In the genomic region with DNA sequence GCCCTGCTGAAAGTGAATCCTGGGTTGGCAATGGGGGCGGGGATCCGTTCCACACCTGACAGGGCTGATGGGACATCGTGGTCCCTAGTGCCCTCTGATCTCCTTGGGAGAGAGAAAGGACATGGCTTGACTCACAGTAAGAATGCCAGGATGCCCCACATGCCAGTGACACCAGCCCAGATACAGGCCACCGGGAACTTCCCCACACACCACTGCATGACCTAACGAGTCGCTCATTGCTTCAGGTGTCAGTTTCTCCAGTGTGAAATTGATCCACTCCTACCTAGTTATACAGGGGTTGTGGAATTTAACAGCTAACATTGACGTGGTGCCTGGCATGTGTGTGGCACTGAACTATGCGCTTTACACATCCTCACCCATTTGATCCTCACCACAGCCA, we compare ENCODE assay signal across 23 cellular contexts. TPM values are rescaled to one million over a fixed set of nuclear protein-coding genes. Genes with fewer than 3 reads are reported as not detected.
DNase-seq lines count a peak whose midpoint lies in the region; ATAC-seq and TF ChIP-seq lines count a peak whose summit lies in the region.
"Had no signal": no experiment of that assay in that cellular context is flagged by ENCODE, and none has a peak within 500 bp of the region (broad histone marks: within the 10 kb centered on the region; RNA-seq: fewer than 3 reads in every experiment).

No MANE protein-coding gene starts in this region.

- H3K27me3 ChIP-seq in right atrium auricular region (no peaks in the 10 kb centered on the region), H7 (ENCODE audit: control insufficient read depth, insufficient read depth, low read length) (no peaks in the 10 kb centered on the region; the same call in 1 of the 2 replicates), gastrocnemius medialis (peaks cover 0 to 3% (median 0%) of the 10 kb centered on the region in 3 donors), smooth muscle cell (ENCODE audit: low read depth) (peaks cover 6% of the 10 kb centered on the region)

- no peak overlapping the region for H2AFZ ChIP-seq in smooth muscle cell (ENCODE audit: low read depth)
- H2AFZ ChIP-seq: GM23338 had no signal

- no peaks in the 10 kb centered on the region for H4K20me1 ChIP-seq in smooth muscle cell (ENCODE audit: low read depth)

- peak; percentile 3 for DNase-seq in Right ventricle myocardium inferior (ENCODE audit: missing footprints)
- DNase-seq in right atrium auricular region (ENCODE audit: low spot score): no peak
- peak; percentile 18 for DNase-seq in H7
- DNase-seq in kidney tubule cell (ENCODE audit: low spot score): peak; percentile 32
- no peak for DNase-seq in gastrocnemius medialis
- no peak for DNase-seq in smooth muscle cell (lab: John Stamatoyannopoulos, UW; ENCODE audit: unreplicated experiment)
- no peak for DNase-seq in MV-4-11 (lab: John Stamatoyannopoulos, UW)
- DNase-seq: AML-193; CD4-positive, alpha-beta T cell; DMS53; DND-41; EL; HFFc6 had no signal

- in situ Hi-C loops in gastrocnemius medialis (cut with MboI; ENCODE audit: low sequenced_read_pairs in 4 of 4): no loop called here

- no peak for ATAC-seq in Right ventricle myocardium inferior
- ATAC-seq in gastrocnemius medialis: peak; percentile 40 to 42
- no peak for ATAC-seq in GM19035 (IDR thresholded peaks at IDR 0.05; ENCODE audit: unreplicated experiment)
- ATAC-seq: GM23338, HCT116 had no signal

- H3K9ac ChIP-seq in smooth muscle cell (ENCODE audit: low read depth): no peak overlapping the region

- H3K4me2 ChIP-seq in smooth muscle cell: no peak overlapping the region
- H3K4me2 ChIP-seq: A549, GM23338 had no signal

- H3K79me2 ChIP-seq in smooth muscle cell (ENCODE audit: low read depth): no peaks in the 10 kb centered on the region

- no peak for TF ChIP-seq CTCF in right atrium auricular region (IDR thresholded peaks at IDR 0.05)
- TF ChIP-seq CTCF in gastrocnemius medialis (IDR thresholded peaks at IDR 0.05 in 4 of 5, conservative IDR thresholded peaks at IDR 0.05 in 1 of 5): no peak
- TF ChIP-seq CTCF in smooth muscle cell (IDR thresholded peaks at IDR 0.05; ENCODE audit: borderline replicate concordance, insufficient read depth, poor library complexity, severe bottlenecking): no peak

- WGBS in smooth muscle cell (ENCODE audit: low lambda C conversion rate): 84% methylated on average over 8 of the region's 8 CpGs

- H3K9me3 ChIP-seq in right atrium auricular region: no peaks in the 10 kb centered on the region
- no peaks in the 10 kb centered on the region for H3K9me3 ChIP-seq in gastrocnemius medialis
- H3K9me3 ChIP-seq in smooth muscle cell (replicated peaks; ENCODE audit: low read depth): no peaks in the 10 kb centered on the region
- H3K9me3 ChIP-seq: A549 had no signal

- H3K27ac ChIP-seq in right atrium auricular region: no peak overlapping the region
- peak overlapping the region in 1 of 4 donors; percentile 18 for H3K27ac ChIP-seq in gastrocnemius medialis
- no peak overlapping the region for H3K27ac ChIP-seq in smooth muscle cell (ENCODE audit: low read depth)
- H3K27ac ChIP-seq: 22Rv1, A549, C4-2B had no signal

- TF ChIP-seq POLR2A in gastrocnemius medialis (IDR thresholded peaks at IDR 0.05): no peak

- H3K4me1 ChIP-seq in right atrium auricular region (peaks cover 0 to 20% of the 10 kb centered on the region in 2 donors), gastrocnemius medialis (peaks cover 0 to 3% of the 10 kb centered on the region in 2 donors), smooth muscle cell (ENCODE audit: low read depth) (no peaks in the 10 kb centered on the region)
- H3K4me1 ChIP-seq: A549 had no signal

- intact Hi-C loops in Right ventricle myocardium inferior (cut with DNase I) (no loop called here), gastrocnemius medialis (cut with DNase I; ENCODE audit: low total_unique reads) (no loop called here)

- H3K4me3 ChIP-seq in right atrium auricular region: no peak overlapping the region
- no peak overlapping the region for H3K4me3 ChIP-seq in H7 (ENCODE audit: insufficient read depth, low read depth, low read length)
- no peak overlapping the region for H3K4me3 ChIP-seq in gastrocnemius medialis
- H3K4me3 ChIP-seq in smooth muscle cell: no peak overlapping the region
- H3K4me3 ChIP-seq: A549, GM23338 had no signal

- H3F3A ChIP-seq in smooth muscle cell (ENCODE audit: low read depth): no peaks in the 10 kb centered on the region

- H3K36me3 ChIP-seq in right atrium auricular region (no peaks in the 10 kb centered on the region), H7 (replicated peaks; ENCODE audit: control insufficient read depth, insufficient read depth, low read length) (no peaks in the 10 kb centered on the region), gastrocnemius medialis (no peaks in the 10 kb centered on the region), smooth muscle cell (ENCODE audit: low read depth) (no peaks in the 10 kb centered on the region)

RNA-seq across cellular contexts. Expression of a gene that starts 7.5 kb away (rescaled TPM):
- 16.6 TPM for total RNA-seq in Right ventricle myocardium inferior
- 10 to 100 TPM; 11.8 to 30.4 TPM for total RNA-seq in right atrium auricular region
- total RNA-seq in H7 (2014; rRNA removed; shearing (Covaris generic)): not detected in 2 replicates
- total RNA-seq in gastrocnemius medialis: 10 to 100 TPM; 18.4 to 28.2 (median 20.8) TPM
- not detected in 2 replicates for total RNA-seq in smooth muscle cell
- not detected in 2 replicates for polyA plus RNA-seq in smooth muscle cell
- total RNA-seq: CD4-positive, alpha-beta T cell; G401; GM23338; HepG2; HFFc6 had no signal
- polyA plus RNA-seq: A549, BJ, GM23338, HepG2, IgD-negative memory B cell had no signal

RNA-seq across cellular contexts. Expression of a gene that starts 21.6 kb away (rescaled TPM):
- total RNA-seq in Right ventricle myocardium inferior: 43.0 TPM
- 10 to 100 TPM; 35.0 to 36.2 TPM for total RNA-seq in right atrium auricular region
- total RNA-seq in H7 (2014; rRNA removed; shearing (Covaris generic)): 7.7 and 8.3 TPM in 2 replicates
- 1 to 10 TPM in 2 of 4 donors, under 1 TPM in 2; 0.12 to 2.4 (median 1.1) TPM for total RNA-seq in gastrocnemius medialis
- total RNA-seq in smooth muscle cell: 6.7 and 11.6 TPM in 2 replicates
- 7.7 and 8.1 TPM in 2 replicates for polyA plus RNA-seq in smooth muscle cell
- polyA plus RNA-seq: IgD-negative memory B cell had no signal

RNA-seq across cellular contexts. Expression of a gene that starts 52.8 kb away (rescaled TPM):
- total RNA-seq in Right ventricle myocardium inferior: 16.2 TPM
- 10 to 100 TPM; 11.9 to 15.6 TPM for total RNA-seq in right atrium auricular region
- 9.0 and 12.2 TPM in 2 replicates for total RNA-seq in H7 (2014; rRNA removed; shearing (Covaris generic))
- 1 to 10 TPM in 2 of 4 donors, under 1 TPM in 1, not detected in 1; 0.39 to 3.2 (median 2.0) TPM for total RNA-seq in gastrocnemius medialis
- 19.4 and 24.4 TPM in 2 replicates for total RNA-seq in smooth muscle cell
- polyA plus RNA-seq in smooth muscle cell: 11.5 and 15.4 TPM in 2 replicates

Comparison
In these comparisons a context has a peak if more than half of its experiments do, and no peak if none do; other contexts are left out.
1. DNase-seq: peak in Right ventricle myocardium inferior (single experiment), H7 (single experiment) and kidney tubule cell (single experiment); none in right atrium auricular region (single experiment), gastrocnemius medialis (0 of 2), smooth muscle cell (single experiment) and MV-4-11 (single experiment).
2. ATAC-seq: peak in gastrocnemius medialis (2 of 2); none in Right ventricle myocardium inferior (single experiment) and GM19035 (single experiment).
3. RNA of a gene that starts 7.5 kb away (total RNA-seq): 11.8 to 30.4 TPM in right atrium auricular region, 18.4 to 28.2 TPM in gastrocnemius medialis and 16.6 TPM in Right ventricle myocardium inferior (single experiment); not detected in H7 and not detected in smooth muscle cell; every median in the first group is over 10 times any median in the second.